8 cellular contexts compared by ENCODE assay signal in the genomic region with DNA sequence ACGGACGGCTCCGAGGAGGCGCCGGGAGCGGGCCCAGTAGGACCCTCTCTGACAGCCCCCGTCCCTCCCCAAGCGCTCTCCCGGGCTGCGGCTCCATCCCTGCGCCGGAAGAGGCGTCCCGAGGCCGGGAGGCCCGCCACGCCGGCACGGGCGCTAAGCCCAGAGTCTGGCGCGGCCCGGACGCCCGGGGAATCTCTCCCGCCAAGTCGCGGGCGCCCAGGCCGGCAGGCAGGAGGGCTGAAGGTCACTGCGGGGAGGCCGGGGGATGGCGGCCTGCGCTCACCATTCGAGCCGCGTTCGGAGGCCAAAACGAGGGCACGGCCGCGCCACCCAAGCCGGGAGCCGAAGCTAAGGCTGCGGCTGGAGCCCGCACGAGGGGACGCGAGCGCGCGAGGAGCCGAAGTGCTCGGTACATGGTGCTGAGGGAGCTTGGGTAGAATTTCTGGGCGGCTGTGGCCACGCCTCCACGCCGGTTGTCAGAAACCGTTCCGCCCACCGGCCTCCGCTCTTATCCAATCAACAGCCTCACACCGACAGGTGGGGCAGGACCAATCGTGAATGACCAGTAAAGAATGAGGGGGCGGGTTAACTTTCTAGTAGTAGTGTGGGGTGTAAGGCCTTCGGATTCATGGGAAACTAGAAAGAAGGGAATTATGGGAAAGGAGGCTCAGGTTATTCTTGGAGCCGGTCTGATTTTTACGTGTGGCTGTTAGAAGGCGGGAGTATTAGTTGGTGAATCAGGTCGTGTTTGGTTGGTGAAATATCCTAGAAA. TPM values are rescaled to one million over a fixed set of nuclear protein-coding genes. Genes with fewer than 3 reads are reported as not detected.
DNase-seq lines count a peak whose midpoint lies in the region; ATAC-seq and TF ChIP-seq lines count a peak whose summit lies in the region.

Gene FH (minus strand): TSS at position 448 of the 772 bp plus-strand sequence. CDS start 33 bp downstream, at position 415.

- no peak within 1 kb of the TSS for H3K23ac ChIP-seq in H9 (ENCODE audit: insufficient read length, low read depth, low read length)

- peaks cover 3% of the 10 kb centered on the region for H3K79me1 ChIP-seq in H9 (ENCODE audit: insufficient read depth, low read depth, low read length, poor library complexity, severe bottlenecking)

- H3K18ac ChIP-seq in H9 (ENCODE audit: insufficient read length, low read depth, low read length) = no peak within 1 kb of the TSS

- H3T11ph ChIP-seq in H9 (ENCODE audit: low read length) = no peak within 1 kb of the TSS

- peak within 1 kb of the TSS; percentile 56 for H3K9ac ChIP-seq in H9 (ENCODE audit: extremely low read depth, insufficient read length, low read length)

- ATAC-seq in stimulated activated naive CD8-positive, alpha-beta T cell treated with anti-CD3 and anti-CD28 coated beads, Interleukin-15, amount 100 ng/mL, for 72 hours = peak; percentile 98

- H3K27ac ChIP-seq in H9 (ENCODE audit: insufficient read length, low read depth, low read length) = no peak within 1 kb of the TSS

- no peaks in the 10 kb centered on the region for H3K4me1 ChIP-seq in H9 (ENCODE audit: insufficient read depth, low read length)

- no peak within 1 kb of the TSS; a peak in 2 of 5 replicates for H3K4me3 Mint-ChIP-seq in H9
- peak within 1 kb of the TSS; percentile 90 for H3K4me3 Mint-ChIP-seq in nephron progenitor cell
- H3K4me3 Mint-ChIP-seq in stimulated activated naive CD8-positive, alpha-beta T cell treated with anti-CD3 and anti-CD28 coated beads, Interleukin-15, amount 100 ng/mL, for 72 hours = peak within 1 kb of the TSS; percentile 78 to 87

- no peak within 1 kb of the TSS for H2BK20ac ChIP-seq in H9 (ENCODE audit: low read depth, low read length, poor library complexity, severe bottlenecking)

- H2BK15ac ChIP-seq in H9 (ENCODE audit: low read depth, low read length) = no peak within 1 kb of the TSS

- no peak within 1 kb of the TSS for H3K4ac ChIP-seq in H9 (ENCODE audit: low read depth, low read length)

- peaks cover 2% of the 10 kb centered on the region; the same call in 1 of the 2 replicates for H3K79me2 ChIP-seq in H9 (ENCODE audit: insufficient read depth, low read length)

- peaks cover 8 to 13% of the 10 kb centered on the region in 2 experiments for H3K4me1 Mint-ChIP-seq in H9
- H3K4me1 Mint-ChIP-seq in nephron progenitor cell = peaks cover 25% of the 10 kb centered on the region
- H3K4me1 Mint-ChIP-seq in stimulated activated naive CD8-positive, alpha-beta T cell treated with anti-CD3 and anti-CD28 coated beads, Interleukin-15, amount 100 ng/mL, for 72 hours = peaks cover 12% of the 10 kb centered on the region

- no peak within 1 kb of the TSS for H2BK12ac ChIP-seq in H9 (ENCODE audit: insufficient read length, low read depth, low read length)

- no peak within 1 kb of the TSS for H2BK5ac ChIP-seq in H9 (ENCODE audit: insufficient read length, low read length)

- no peak within 1 kb of the TSS for H2BK120ac ChIP-seq in H9 (ENCODE audit: low read depth, low read length, poor library complexity, severe bottlenecking)

- peak; percentile 99 for DNase-seq in ELR (ENCODE audit: low read depth)
- DNase-seq in H9 = peak; percentile 96
- DNase-seq in MG63 = peak; percentile 98
- peak; percentile 99 for DNase-seq in SHP77 treated with DMSO at 0.1 percent for 48 hours (lab: John Stamatoyannopoulos, UW)
- peak; percentile 97 for DNase-seq in activated effector memory CD4-positive, alpha-beta T cell treated with anti-CD3 and anti-CD28 coated beads, Interleukin-2, amount 50 U/mL, for 16 hours
- DNase-seq in fibroblast of the conjunctiva (ENCODE audit: low read depth) = peak; percentile 97
- DNase-seq in nephron progenitor cell = peak; percentile 92
- DNase-seq in stimulated activated naive CD8-positive, alpha-beta T cell treated with anti-CD3 and anti-CD28 coated beads, Interleukin-15, amount 100 ng/mL, for 72 hours = peak; percentile 88 to 94

- H3K36me3 Mint-ChIP-seq in H9 (ENCODE audit: insufficient read depth in 1 of 3, low read depth in 3 of 3) (peaks cover 5 to 18% (median 12%) of the 10 kb centered on the region in 3 experiments; a peak in 6 of 7 replicates), nephron progenitor cell (ENCODE audit: low read depth) (peaks cover 19% of the 10 kb centered on the region)

- H3K4me2 ChIP-seq in H9 (ENCODE audit: insufficient read depth, insufficient read length, low read length) = peak within 1 kb of the TSS; percentile 94

- H3K14ac ChIP-seq in H9 (ENCODE audit: insufficient read depth, low read length) = no peak within 1 kb of the TSS; the same call in 1 of the 2 replicates

- H3K27me3 ChIP-seq in H9 (ENCODE audit: insufficient read depth, low read length) = no peaks in the 10 kb centered on the region
- H3K27me3 ChIP-seq in MG63 = peaks cover 8% of the 10 kb centered on the region

- peak within 1 kb of the TSS; percentile 87 for H3K4me3 ChIP-seq in MG63

- no peak within 1 kb of the TSS for H4K8ac ChIP-seq in H9 (replicated peaks; ENCODE audit: insufficient read length, low read depth, low read length)

- no peaks in the 10 kb centered on the region for H3K9me3 Mint-ChIP-seq in H9
- no peaks in the 10 kb centered on the region for H3K9me3 Mint-ChIP-seq in nephron progenitor cell
- no peaks in the 10 kb centered on the region for H3K9me3 Mint-ChIP-seq in stimulated activated naive CD8-positive, alpha-beta T cell treated with anti-CD3 and anti-CD28 coated beads, Interleukin-15, amount 100 ng/mL, for 72 hours

- H3K36me3 ChIP-seq in MG63 = peaks cover 18% of the 10 kb centered on the region

- no peaks in the 10 kb centered on the region for H4K20me1 ChIP-seq in H9 (ENCODE audit: control insufficient read depth, insufficient read depth, insufficient read length)

- H4K5ac ChIP-seq in H9 (ENCODE audit: insufficient read length, low read depth, low read length) = no peak within 1 kb of the TSS

- H3K27me3 Mint-ChIP-seq in H9 (ENCODE audit: low read depth) (peaks cover 13% of the 10 kb centered on the region), nephron progenitor cell (ENCODE audit: low read depth, poor library complexity) (peaks cover 27% of the 10 kb centered on the region)
- H3K27me3 Mint-ChIP-seq in stimulated activated naive CD8-positive, alpha-beta T cell treated with anti-CD3 and anti-CD28 coated beads, Interleukin-15, amount 100 ng/mL, for 72 hours = peaks cover 24% of the 10 kb centered on the region

- no peak within 1 kb of the TSS for H3K56ac ChIP-seq in H9 (ENCODE audit: insufficient read length, low read depth, low read length)

- no peak within 1 kb of the TSS for H2AK5ac ChIP-seq in H9 (ENCODE audit: insufficient read length, low read length)

- TF ChIP-seq CTCF in H9 (conservative IDR thresholded peaks at IDR 0.05) (no peak), nephron progenitor cell (IDR thresholded peaks at IDR 0.05) (no peak)

- no peak within 1 kb of the TSS for H2AFZ ChIP-seq in H9 (ENCODE audit: low read length)

- H3K27ac Mint-ChIP-seq in H9 (no peak within 1 kb of the TSS; a peak in 1 of 7 replicates), nephron progenitor cell (peak within 1 kb of the TSS; percentile 55)
- H3K27ac Mint-ChIP-seq in stimulated activated naive CD8-positive, alpha-beta T cell treated with anti-CD3 and anti-CD28 coated beads, Interleukin-15, amount 100 ng/mL, for 72 hours = peak within 1 kb of the TSS; percentile 45 to 87

- no peaks in the 10 kb centered on the region for H3K9me3 ChIP-seq in H9 (ENCODE audit: control insufficient read depth, low read depth, low read length)
- H3K9me3 ChIP-seq in MG63 = no peaks in the 10 kb centered on the region

- H3K23me2 ChIP-seq in H9 (ENCODE audit: insufficient read length, low read depth, low read length, poor library complexity, severe bottlenecking) = peaks cover 5% of the 10 kb centered on the region

- no CpG with 5 or more reads among the region's 70 CpGs for WGBS in H9 (ENCODE audit: extremely low coverage, insufficient read length, low lambda C conversion rate)

- no peak within 1 kb of the TSS for H4K91ac ChIP-seq in H9 (ENCODE audit: insufficient read length, low read depth, low read length)

RNA-seq across cellular contexts. Expression of gene FH, which starts in this region (rescaled TPM):
- total RNA-seq in H9 (2021) = 81.6 and 83.9 TPM in 2 replicates
- 241 and 261 TPM in 2 replicates for total RNA-seq in MG63 (2014; rRNA removed; shearing (Covaris generic); ENCODE audit: low replicate concordance)

Comparison
In these comparisons a context has a peak if more than half of its experiments do, and no peak if none do; other contexts are left out.
1. H3K27ac Mint-ChIP-seq: peak in nephron progenitor cell (single experiment) and stimulated activated naive CD8-positive, alpha-beta T cell treated with anti-CD3 and anti-CD28 coated beads, Interleukin-15, amount 100 ng/mL, for 72 hours (2 of 2); none in H9 (0 of 3).
2. H3K4me3 Mint-ChIP-seq: peak in nephron progenitor cell (single experiment) and stimulated activated naive CD8-positive, alpha-beta T cell treated with anti-CD3 and anti-CD28 coated beads, Interleukin-15, amount 100 ng/mL, for 72 hours (2 of 2); none in H9 (0 of 2).
3. Peak in every context shown above with its lines, with median percentiles within 50 percentile points of each other: DNase-seq.